In genomic region chr7:80922254-80923049, GRCh38 we compare ENCODE assay signal across 20 cellular contexts. TPM values are rescaled to one million over a fixed set of nuclear protein-coding genes. Genes with fewer than 3 reads are reported as not detected.
DNase-seq lines count a peak whose midpoint lies in the region; ATAC-seq and TF ChIP-seq lines count a peak whose summit lies in the region.
"Had no signal": no experiment of that assay in that cellular context is flagged by ENCODE, and none has a peak within 500 bp of the region (broad histone marks: within the 10 kb centered on the region; RNA-seq: fewer than 3 reads in every experiment).

No MANE protein-coding gene starts in this region.

- peaks cover 12 to 18% of the 10 kb centered on the region in 2 donors for H3K4me1 Mint-ChIP-seq in immature natural killer cell
- H3K4me1 Mint-ChIP-seq: memory B cell had no signal

- TF ChIP-seq POLR2A in breast epithelium (IDR thresholded peaks at IDR 0.05), result no peak

- no peaks in the 10 kb centered on the region for H4K20me1 ChIP-seq in mammary epithelial cell (ENCODE audit: insufficient read depth, low read length)

- dilution Hi-C loops in mammary epithelial cell (cut with HindIII; ENCODE audit: low sequenced_read_pairs), result no loop called here

- H3K27ac ChIP-seq in breast epithelium (peak overlapping the region; percentile 50 to 56), mammary epithelial cell (ENCODE audit: insufficient read depth, low read depth, low read length) (no peak overlapping the region), VCaP (peak overlapping the region; percentile 93), mucosa of rectum (ENCODE audit: low read depth in 2 of 2, low read length in 2 of 2) (peak overlapping the region; percentile 39 to 70)
- H3K27ac ChIP-seq in effector memory CD4-positive, alpha-beta T cell (ENCODE audit: insufficient read depth, low read length, poor library complexity, severe bottlenecking), result no peak overlapping the region
- H3K27ac ChIP-seq: psoas muscle, testis had no signal

- H3K36me3 Mint-ChIP-seq in immature natural killer cell, result no peaks in the 10 kb centered on the region
- H3K36me3 Mint-ChIP-seq: memory B cell had no signal

- no peaks in the 10 kb centered on the region for H3K36me3 ChIP-seq in breast epithelium
- no peaks in the 10 kb centered on the region for H3K36me3 ChIP-seq in mammary epithelial cell (ENCODE audit: insufficient read depth, low read length)
- H3K36me3 ChIP-seq in mucosa of rectum (ENCODE audit: control insufficient read depth in 2 of 2, insufficient read depth in 2 of 2, low read length in 2 of 2), result no peaks in the 10 kb centered on the region
- H3K36me3 ChIP-seq in effector memory CD4-positive, alpha-beta T cell (ENCODE audit: control insufficient read depth, insufficient read depth, low read length), result no peaks in the 10 kb centered on the region

- in situ Hi-C loops in mammary epithelial cell (cut with MboI; ENCODE audit: low sequenced_read_pairs in 2 of 2), result no loop called here

- H3K4me3 ChIP-seq in breast epithelium, result no peak overlapping the region
- H3K4me3 ChIP-seq in mammary epithelial cell (replicated peaks in 1 of 3; ENCODE audit: insufficient read depth in 1 of 3, low read depth in 2 of 3, low read length in 3 of 3), result no peak overlapping the region
- H3K4me3 ChIP-seq in mucosa of rectum (ENCODE audit: low read length in 2 of 2), result no peak overlapping the region
- no peak overlapping the region for H3K4me3 ChIP-seq in effector memory CD4-positive, alpha-beta T cell (ENCODE audit: insufficient read depth, low read depth, low read length, poor library complexity, severe bottlenecking)
- H3K4me3 ChIP-seq: psoas muscle, testis had no signal

- H3K27me3 Mint-ChIP-seq in immature natural killer cell (ENCODE audit: low read depth in 3 of 3), result peaks cover 3 to 12% (median 10%) of the 10 kb centered on the region in 3 donors

- CTCF ChIA-PET in mammary epithelial cell (lab: Charles Lee; ENCODE audit: low non-redundant PET), result no interaction called here

- no peak overlapping the region for H3K4me2 ChIP-seq in mammary epithelial cell (ENCODE audit: insufficient read depth, low read depth, low read length)

- DNase-seq in breast epithelium (ENCODE audit: low spot score in 2 of 2) (peak; percentile 51 to 59), mammary epithelial cell (no peak), immature natural killer cell (no peak), AG20443 (ENCODE audit: low spot score) (no peak)
- DNase-seq in effector memory CD4-positive, alpha-beta T cell, result no peak
- DNase-seq: activated CD4-positive, alpha-beta memory T cell treated with anti-CD3 and anti-CD28 coated beads for 36 hours; activated naive CD4-positive, alpha-beta T cell; amygdala; CD4-positive, alpha-beta T cell; islet precursor cell; KBM-7; psoas muscle; testis had no signal

- ATAC-seq in HG03521 (IDR thresholded peaks at IDR 0.05; ENCODE audit: unreplicated experiment), result no peak
- ATAC-seq: natural killer cell treated with Interleukin-12 subunit alpha and Interleukin-12 subunit beta and Interleukin-15 and Interleukin-18, amount 100 ng/mL, for 72 hours; psoas muscle; Right ventricle myocardium inferior had no signal

- BruUV-seq in mammary epithelial cell (replicated peaks; lab: Mats Ljungman, UMichigan), result no TSS peak

- no peaks in the 10 kb centered on the region for H3K27me3 ChIP-seq in breast epithelium
- no peaks in the 10 kb centered on the region for H3K27me3 ChIP-seq in mammary epithelial cell (ENCODE audit: insufficient read depth, low read length)
- H3K27me3 ChIP-seq in mucosa of rectum (ENCODE audit: control insufficient read depth in 2 of 2, insufficient read depth in 2 of 2, low read length in 2 of 2), result no peaks in the 10 kb centered on the region
- no peaks in the 10 kb centered on the region for H3K27me3 ChIP-seq in effector memory CD4-positive, alpha-beta T cell (replicated peaks; ENCODE audit: control insufficient read depth, insufficient read depth, low read length, poor library complexity, severe bottlenecking)
- H3K27me3 ChIP-seq: testis had no signal

- H3K79me2 ChIP-seq in mammary epithelial cell (ENCODE audit: insufficient read depth, low read length), result peaks cover 14% of the 10 kb centered on the region

- H3K4me3 Mint-ChIP-seq in immature natural killer cell, result no peak overlapping the region
- H3K4me3 Mint-ChIP-seq: activated CD4-positive, alpha-beta memory T cell treated with anti-CD3 and anti-CD28 coated beads for 36 hours; CD4-positive, alpha-beta T cell; memory B cell; natural killer cell treated with Interleukin-12 subunit alpha and Interleukin-12 subunit beta and Interleukin-15 and Interleukin-18, amount 100 ng/mL, for 72 hours; T-helper 1 cell treated with Interleukin-12 subunit alpha and Interleukin-12 subunit beta and Interleukin-4 antibody, amounts not matched to agents 30 μg/mL and 1 μg/mL, for 36 hours had no signal

- intact Hi-C loops in breast epithelium (cut with DNase I; ENCODE audit: low total_unique reads), result no loop called here
- intact Hi-C loops in mammary epithelial cell (cut with micrococcal nuclease), result no loop called here

- H2AFZ ChIP-seq in mammary epithelial cell (ENCODE audit: low read depth, low read length), result no peak overlapping the region

- peaks cover 0 to 18% (median 7%) of the 10 kb centered on the region in 6 donors for H3K9me3 Mint-ChIP-seq in immature natural killer cell
- H3K9me3 Mint-ChIP-seq: CD4-positive, alpha-beta T cell; memory B cell; natural killer cell treated with Interleukin-12 subunit alpha and Interleukin-12 subunit beta and Interleukin-15 and Interleukin-18, amount 100 ng/mL, for 72 hours; T-helper 1 cell treated with Interleukin-12 subunit alpha and Interleukin-12 subunit beta and Interleukin-4 antibody, amounts not matched to agents 30 μg/mL and 1 μg/mL, for 36 hours had no signal

- 89% methylated on average over 5 of the region's 5 CpGs for WGBS in mammary epithelial cell (ENCODE audit: low coverage, missing lambda C conversion rate)

- H3K4me1 ChIP-seq in breast epithelium (no peaks in the 10 kb centered on the region), mammary epithelial cell (ENCODE audit: insufficient read depth, low read length) (peaks cover 23% of the 10 kb centered on the region), mucosa of rectum (ENCODE audit: control insufficient read depth in 2 of 2, insufficient read depth in 2 of 2, low read length in 2 of 2) (peaks cover 24 to 32% of the 10 kb centered on the region in 2 donors)
- no peaks in the 10 kb centered on the region for H3K4me1 ChIP-seq in effector memory CD4-positive, alpha-beta T cell (ENCODE audit: control insufficient read depth, insufficient read depth, low read length, poor library complexity, severe bottlenecking)
- H3K4me1 ChIP-seq: psoas muscle, testis had no signal

- TF ChIP-seq CTCF in breast epithelium (IDR thresholded peaks at IDR 0.05) (no peak), mammary epithelial cell (conservative IDR thresholded peaks at IDR 0.05 in 1 of 2, IDR thresholded peaks at IDR 0.05 in 1 of 2; ENCODE audit: extremely low read depth in 1 of 2, insufficient read depth in 1 of 2, low read depth in 1 of 2, low read length in 2 of 2) (no peak), VCaP (conservative IDR thresholded peaks at IDR 0.05) (no peak)

- H3K9me3 ChIP-seq in breast epithelium (no peaks in the 10 kb centered on the region), mammary epithelial cell (replicated peaks; ENCODE audit: insufficient read depth, low read length) (peaks cover 6% of the 10 kb centered on the region), mucosa of rectum (ENCODE audit: control insufficient read depth in 2 of 2, low read length in 2 of 2) (no peaks in the 10 kb centered on the region)
- no peaks in the 10 kb centered on the region for H3K9me3 ChIP-seq in effector memory CD4-positive, alpha-beta T cell (ENCODE audit: control insufficient read depth, low read length)
- H3K9me3 ChIP-seq: psoas muscle, testis had no signal

- no peak overlapping the region for H3K27ac Mint-ChIP-seq in immature natural killer cell
- H3K27ac Mint-ChIP-seq: activated CD4-positive, alpha-beta memory T cell treated with anti-CD3 and anti-CD28 coated beads for 36 hours; CD4-positive, alpha-beta T cell; memory B cell; natural killer cell treated with Interleukin-12 subunit alpha and Interleukin-12 subunit beta and Interleukin-15 and Interleukin-18, amount 100 ng/mL, for 72 hours; T-helper 1 cell treated with Interleukin-12 subunit alpha and Interleukin-12 subunit beta and Interleukin-4 antibody, amounts not matched to agents 30 μg/mL and 1 μg/mL, for 36 hours had no signal

- H3K9ac ChIP-seq in mammary epithelial cell (ENCODE audit: insufficient read depth, low read length) (no peak overlapping the region), mucosa of rectum (ENCODE audit: low read depth in 1 of 2, low read length in 2 of 2) (no peak overlapping the region)

RNA-seq across cellular contexts. Expression of gene SEMA3C, which starts 3.6 kb away (rescaled TPM):
- total RNA-seq in breast epithelium (100 to 1,000 TPM in 2 of 3 donors, 10 to 100 TPM in 1; 67.5 to 157 (median 108) TPM), mammary epithelial cell (100 to 1,000 TPM; 312 to 708 TPM)
- polyA plus RNA-seq in mammary epithelial cell (140 TPM), immature natural killer cell (under 1 TPM in 2 of 3 donors, not detected in 1; 0.18 to 0.53 TPM)
- 473 TPM for polyA minus RNA-seq in mammary epithelial cell
- total RNA-seq: activated CD4-positive, alpha-beta memory T cell treated with anti-CD3 and anti-CD28 coated beads for 36 hours had no signal

Comparison
In these comparisons a context has a peak if more than half of its experiments do, and no peak if none do; other contexts are left out.
1. DNase-seq: peak in breast epithelium (2 of 2); none in mammary epithelial cell (single experiment), effector memory CD4-positive, alpha-beta T cell (0 of 3), immature natural killer cell (0 of 3) and AG20443 (single experiment).
2. H3K27ac ChIP-seq: peak in breast epithelium (2 of 2), VCaP (single experiment) and mucosa of rectum (2 of 2); none in mammary epithelial cell (single experiment) and effector memory CD4-positive, alpha-beta T cell (single experiment).